In the genomic region with DNA sequence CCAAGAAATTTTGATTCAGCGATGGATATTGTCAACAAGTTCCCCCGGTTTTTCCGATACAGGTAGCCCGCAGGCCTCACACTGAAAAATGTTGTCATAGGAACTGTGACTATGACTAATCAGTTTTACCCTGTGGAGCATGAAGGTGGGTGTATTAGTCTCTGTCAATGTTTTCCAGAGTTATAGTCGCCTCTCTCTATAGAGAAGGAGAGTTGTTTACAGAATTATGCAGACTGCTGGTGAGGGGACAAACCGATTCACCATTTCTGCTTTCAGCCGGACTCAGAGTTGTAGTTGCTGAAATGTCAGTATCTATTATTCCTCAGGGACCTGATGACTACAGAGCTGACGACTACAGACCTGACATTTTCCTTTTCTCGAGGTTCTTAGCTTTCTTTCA, we compare ENCODE assay signal across 1 cellular context.
TF ChIP-seq lines count a peak whose summit lies in the region.

No MANE protein-coding gene starts in this region.

TF ChIP-seq in K562, 482 proteins besides CTCF, POLR2A, EP300 and RAD21 (continued from another document):
- TF ChIP-seq, protein P1, sequence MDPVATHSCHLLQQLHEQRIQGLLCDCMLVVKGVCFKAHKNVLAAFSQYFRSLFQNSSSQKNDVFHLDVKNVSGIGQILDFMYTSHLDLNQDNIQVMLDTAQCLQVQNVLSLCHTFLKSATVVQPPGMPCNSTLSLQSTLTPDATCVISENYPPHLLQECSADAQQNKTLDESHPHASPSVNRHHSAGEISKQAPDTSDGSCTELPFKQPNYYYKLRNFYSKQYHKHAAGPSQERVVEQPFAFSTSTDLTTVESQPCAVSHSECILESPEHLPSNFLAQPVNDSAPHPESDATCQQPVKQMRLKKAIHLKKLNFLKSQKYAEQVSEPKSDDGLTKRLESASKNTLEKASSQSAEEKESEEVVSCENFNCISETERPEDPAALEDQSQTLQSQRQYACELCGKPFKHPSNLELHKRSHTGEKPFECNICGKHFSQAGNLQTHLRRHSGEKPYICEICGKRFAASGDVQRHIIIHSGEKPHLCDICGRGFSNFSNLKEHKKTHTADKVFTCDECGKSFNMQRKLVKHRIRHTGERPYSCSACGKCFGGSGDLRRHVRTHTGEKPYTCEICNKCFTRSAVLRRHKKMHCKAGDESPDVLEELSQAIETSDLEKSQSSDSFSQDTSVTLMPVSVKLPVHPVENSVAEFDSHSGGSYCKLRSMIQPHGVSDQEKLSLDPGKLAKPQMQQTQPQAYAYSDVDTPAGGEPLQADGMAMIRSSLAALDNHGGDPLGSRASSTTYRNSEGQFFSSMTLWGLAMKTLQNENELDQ (CRISPR knock-in tag; IDR thresholded peaks at IDR 0.05; ENCODE audit: borderline replicate concordance), result no peak
- TF ChIP-seq, protein P2, sequence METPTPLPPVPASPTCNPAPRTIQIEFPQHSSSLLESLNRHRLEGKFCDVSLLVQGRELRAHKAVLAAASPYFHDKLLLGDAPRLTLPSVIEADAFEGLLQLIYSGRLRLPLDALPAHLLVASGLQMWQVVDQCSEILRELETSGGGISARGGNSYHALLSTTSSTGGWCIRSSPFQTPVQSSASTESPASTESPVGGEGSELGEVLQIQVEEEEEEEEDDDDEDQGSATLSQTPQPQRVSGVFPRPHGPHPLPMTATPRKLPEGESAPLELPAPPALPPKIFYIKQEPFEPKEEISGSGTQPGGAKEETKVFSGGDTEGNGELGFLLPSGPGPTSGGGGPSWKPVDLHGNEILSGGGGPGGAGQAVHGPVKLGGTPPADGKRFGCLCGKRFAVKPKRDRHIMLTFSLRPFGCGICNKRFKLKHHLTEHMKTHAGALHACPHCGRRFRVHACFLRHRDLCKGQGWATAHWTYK (CRISPR knock-in tag; IDR thresholded peaks at IDR 0.05), result no peak
- TF ChIP-seq, protein P3, sequence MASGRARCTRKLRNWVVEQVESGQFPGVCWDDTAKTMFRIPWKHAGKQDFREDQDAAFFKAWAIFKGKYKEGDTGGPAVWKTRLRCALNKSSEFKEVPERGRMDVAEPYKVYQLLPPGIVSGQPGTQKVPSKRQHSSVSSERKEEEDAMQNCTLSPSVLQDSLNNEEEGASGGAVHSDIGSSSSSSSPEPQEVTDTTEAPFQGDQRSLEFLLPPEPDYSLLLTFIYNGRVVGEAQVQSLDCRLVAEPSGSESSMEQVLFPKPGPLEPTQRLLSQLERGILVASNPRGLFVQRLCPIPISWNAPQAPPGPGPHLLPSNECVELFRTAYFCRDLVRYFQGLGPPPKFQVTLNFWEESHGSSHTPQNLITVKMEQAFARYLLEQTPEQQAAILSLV (tag; IDR thresholded peaks at IDR 0.05), result no peak
- TF ChIP-seq TBL1XR1 (IDR thresholded peaks at IDR 0.05; ENCODE audit: low read length in 2 of 2) (no peak), RFX1 (IDR thresholded peaks at IDR 0.05) (peak; percentile 82), ZNF316 (IDR thresholded peaks at IDR 0.05) (peak; percentile 81), CBX8 (IDR thresholded peaks at IDR 0.05; ENCODE audit: borderline replicate concordance, extremely low read depth, low read depth, low read length, poor library complexity, severe bottlenecking) (no peak)
- TF ChIP-seq, protein P4, sequence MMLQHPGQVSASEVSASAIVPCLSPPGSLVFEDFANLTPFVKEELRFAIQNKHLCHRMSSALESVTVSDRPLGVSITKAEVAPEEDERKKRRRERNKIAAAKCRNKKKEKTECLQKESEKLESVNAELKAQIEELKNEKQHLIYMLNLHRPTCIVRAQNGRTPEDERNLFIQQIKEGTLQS (IDR thresholded peaks at IDR 0.05), result peak; percentile 30; the same call in 1 of the 2 replicates
- TF ChIP-seq, protein P4 (CRISPR knock-in tag; conservative IDR thresholded peaks at IDR 0.05), result no peak
- TF ChIP-seq, protein P5, sequence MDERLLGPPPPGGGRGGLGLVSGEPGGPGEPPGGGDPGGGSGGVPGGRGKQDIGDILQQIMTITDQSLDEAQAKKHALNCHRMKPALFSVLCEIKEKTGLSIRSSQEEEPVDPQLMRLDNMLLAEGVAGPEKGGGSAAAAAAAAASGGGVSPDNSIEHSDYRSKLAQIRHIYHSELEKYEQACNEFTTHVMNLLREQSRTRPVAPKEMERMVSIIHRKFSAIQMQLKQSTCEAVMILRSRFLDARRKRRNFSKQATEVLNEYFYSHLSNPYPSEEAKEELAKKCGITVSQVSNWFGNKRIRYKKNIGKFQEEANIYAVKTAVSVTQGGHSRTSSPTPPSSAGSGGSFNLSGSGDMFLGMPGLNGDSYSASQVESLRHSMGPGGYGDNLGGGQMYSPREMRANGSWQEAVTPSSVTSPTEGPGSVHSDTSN (CRISPR knock-in tag; IDR thresholded peaks at IDR 0.05; ENCODE audit: low read depth), result no peak
- TF ChIP-seq, protein P5 (tag; conservative IDR thresholded peaks at IDR 0.05; ENCODE audit: low read depth), result 0 out of 2 replicates have a peak, but pooled peaks have one; percentile 24
TF ChIP-seq in K562: peak in this region for 10.
